In genomic region chr15:27121672-27122071, GRCh38 we compare ENCODE assay signal across 38 cellular contexts.
"Had no signal": no experiment of that assay in that cellular context is flagged by ENCODE, and none has a peak within 500 bp of the region (broad histone marks: within the 10 kb centered on the region; RNA-seq: fewer than 3 reads in every experiment).

No MANE protein-coding gene starts in this region.

- H3K36me3 Mint-ChIP-seq: activated naive CD4-positive, alpha-beta T cell treated with anti-CD3 and anti-CD28 coated beads, Interleukin-2, amount 10 ng/mL, durations not matched to agents 7 days and 5 days; activated naive CD4-positive, alpha-beta T cell treated with anti-CD3 and anti-CD28 coated beads, Interleukin-2, amount 50 U/mL, for 24 hours; activated naive CD8-positive, alpha-beta T cell; activated naive CD8-positive, alpha-beta T cell treated with anti-CD3 and anti-CD28 coated beads for 36 hours; activated naive CD8-positive, alpha-beta T cell treated with anti-CD3 and anti-CD28 coated beads, Interleukin-2, amount 10 ng/mL, durations not matched to agents 7 days and 5 days; brain had no signal

- H3K4me3 ChIP-seq: adrenal gland, ascending aorta, body of pancreas, breast epithelium, cardiac muscle cell had no signal

- H3K4me3 Mint-ChIP-seq: activated naive CD4-positive, alpha-beta T cell treated with anti-CD3 and anti-CD28 coated beads, Interleukin-2, amount 10 ng/mL, durations not matched to agents 7 days and 5 days; activated naive CD4-positive, alpha-beta T cell treated with anti-CD3 and anti-CD28 coated beads, Interleukin-2, amount 50 U/mL, for 24 hours; activated naive CD8-positive, alpha-beta T cell; activated naive CD8-positive, alpha-beta T cell treated with anti-CD3 and anti-CD28 coated beads for 36 hours; activated naive CD8-positive, alpha-beta T cell treated with anti-CD3 and anti-CD28 coated beads, Interleukin-2, amount 10 ng/mL, durations not matched to agents 7 days and 5 days; activated naive CD8-positive, alpha-beta T cell treated with anti-CD3 and anti-CD28 coated beads, Interleukin-2, amount 50 U/mL, for 24 hours; activated T-cell treated with anti-CD3 and anti-CD28 coated beads, Interleukin-2, amount 50 U/mL, for 24 hours; activated T-cell treated with anti-CD3 and anti-CD28 coated beads, Interleukin-2, amount 50 U/mL, for 4 hours; activated T-cell treated with anti-CD3 and anti-CD28 coated beads, Interleukin-2, amount 50 U/mL, for 72 hours; activated T-helper 1 cell treated with anti-CD3 and anti-CD28 coated beads, Interleukin-12 subunit alpha, Interleukin-12 subunit beta, Interleukin-2, Interleukin-4 antibody, amounts not matched to agents 30 ng/mL and 10 ng/mL and 1 ng/mL, durations not matched to agents 14 hours and 24 hours and 36 hours; activated T-helper 17 cell treated with anti-CD3 and anti-CD28 coated beads, Interleukin-2, amount 50 U/mL, for 72 hours; brain; central memory CD8-positive, alpha-beta T cell had no signal

- H3K9me3 ChIP-seq: adrenal gland, ascending aorta, body of pancreas, breast epithelium had no signal

- DNase-seq: activated effector memory CD4-positive, alpha-beta T cell treated with anti-CD3 and anti-CD28 coated beads, Interleukin-2, amount 50 U/mL, for 16 hours; activated effector memory CD4-positive, alpha-beta T cell treated with Interleukin-2 at 50 U/mL for 16 hours; activated gamma-delta T cell; activated gamma-delta T cell treated with Interleukin-2 at 50 U/mL for 16 hours; activated naive CD4-positive, alpha-beta T cell; activated naive CD4-positive, alpha-beta T cell treated with anti-CD3 and anti-CD28 coated beads, Interleukin-2, amount 10 ng/mL, durations not matched to agents 7 days and 5 days; activated naive CD4-positive, alpha-beta T cell treated with anti-CD3 and anti-CD28 coated beads, Interleukin-2, amount 50 U/mL, for 16 hours; activated naive CD4-positive, alpha-beta T cell treated with Interleukin-2 at 50 U/mL for 16 hours; activated naive CD8-positive, alpha-beta T cell treated with anti-CD3 and anti-CD28 coated beads for 36 hours; activated naive CD8-positive, alpha-beta T cell treated with anti-CD3 and anti-CD28 coated beads, Interleukin-2, amount 10 ng/mL, durations not matched to agents 7 days and 5 days; activated naive CD8-positive, alpha-beta T cell treated with anti-CD3 and anti-CD28 coated beads, Interleukin-2, amount 50 U/mL, for 24 hours; activated T-cell treated with anti-CD3 and anti-CD28 coated beads for 4 hours; activated T-cell treated with anti-CD3 and anti-CD28 coated beads, Interleukin-2, amount 50 U/mL, for 1 hour; activated T-cell treated with anti-CD3 and anti-CD28 coated beads, Interleukin-2, amount 50 U/mL, for 24 hours; activated T-cell treated with anti-CD3 and anti-CD28 coated beads, Interleukin-2, amount 50 U/mL, for 4 hours; activated T-cell treated with anti-CD3 and anti-CD28 coated beads, Interleukin-2, amount 50 U/mL, for 48 hours; activated T-cell treated with anti-CD3 and anti-CD28 coated beads, Interleukin-2, amount 50 U/mL, for 72 hours; adrenal gland; amniotic stem cell; amygdala; anterior cingulate cortex; aorta; body of pancreas; brain microvascular endothelial cell; caudate nucleus; central memory CD4-positive, alpha-beta T cell; cerebellar nuclear complex had no signal

- H3K27ac Mint-ChIP-seq: activated naive CD4-positive, alpha-beta T cell treated with anti-CD3 and anti-CD28 coated beads, Interleukin-2, amount 10 ng/mL, durations not matched to agents 7 days and 5 days; activated naive CD4-positive, alpha-beta T cell treated with anti-CD3 and anti-CD28 coated beads, Interleukin-2, amount 50 U/mL, for 24 hours; activated naive CD4-positive, alpha-beta T cell treated with anti-CD3 and anti-CD28 coated beads, Interleukin-2, amount 50 U/mL, for 72 hours; activated naive CD8-positive, alpha-beta T cell; activated naive CD8-positive, alpha-beta T cell treated with anti-CD3 and anti-CD28 coated beads for 36 hours; activated naive CD8-positive, alpha-beta T cell treated with anti-CD3 and anti-CD28 coated beads, Interleukin-2, amount 10 ng/mL, durations not matched to agents 7 days and 5 days; activated naive CD8-positive, alpha-beta T cell treated with anti-CD3 and anti-CD28 coated beads, Interleukin-2, amount 50 U/mL, for 24 hours; activated T-cell treated with anti-CD3 and anti-CD28 coated beads, Interleukin-2, amount 50 U/mL, for 24 hours; activated T-cell treated with anti-CD3 and anti-CD28 coated beads, Interleukin-2, amount 50 U/mL, for 72 hours; activated T-helper 1 cell treated with anti-CD3 and anti-CD28 coated beads, Interleukin-12 subunit alpha, Interleukin-12 subunit beta, Interleukin-2, Interleukin-4 antibody, amounts not matched to agents 30 ng/mL and 10 ng/mL and 1 ng/mL, durations not matched to agents 14 hours and 24 hours and 36 hours; activated T-helper 17 cell treated with anti-CD3 and anti-CD28 coated beads, Interleukin-2, amount 50 U/mL, for 72 hours; activated T-helper 2 cell treated with anti-CD3 and anti-CD28 coated beads, Interferon-gamma antibody, Interleukin-2, Interleukin-4, amounts not matched to agents 10 μg/mL and 5 μg/mL and 100 μg/mL, durations not matched to agents 14 hours and 24 hours and 36 hours; brain had no signal

- H3K36me3 ChIP-seq: adrenal gland, ascending aorta, brain microvascular endothelial cell, breast epithelium, cardiac muscle cell had no signal

- H3K27ac ChIP-seq: adrenal gland, ascending aorta, body of pancreas, brain microvascular endothelial cell, breast epithelium, cardiac muscle cell had no signal

- ATAC-seq: activated naive CD4-positive, alpha-beta T cell treated with anti-CD3 and anti-CD28 coated beads, Interleukin-2, amount 50 U/mL, for 72 hours; activated naive CD8-positive, alpha-beta T cell treated with anti-CD3 and anti-CD28 coated beads, Interleukin-2, amount 50 U/mL, for 24 hours; activated T-cell treated with anti-CD3 and anti-CD28 coated beads, Interleukin-2, amount 50 U/mL, for 4 hours; activated T-cell treated with anti-CD3 and anti-CD28 coated beads, Interleukin-2, amount 50 U/mL, for 72 hours; activated T-helper 17 cell treated with anti-CD3 and anti-CD28 coated beads, Interleukin-2, amount 50 U/mL, for 72 hours; body of pancreas had no signal

- H3K27me3 Mint-ChIP-seq: activated naive CD4-positive, alpha-beta T cell treated with anti-CD3 and anti-CD28 coated beads, Interleukin-2, amount 10 ng/mL, durations not matched to agents 7 days and 5 days; activated naive CD4-positive, alpha-beta T cell treated with anti-CD3 and anti-CD28 coated beads, Interleukin-2, amount 50 U/mL, for 24 hours; activated naive CD8-positive, alpha-beta T cell; activated naive CD8-positive, alpha-beta T cell treated with anti-CD3 and anti-CD28 coated beads for 36 hours; activated naive CD8-positive, alpha-beta T cell treated with anti-CD3 and anti-CD28 coated beads, Interleukin-2, amount 10 ng/mL, durations not matched to agents 7 days and 5 days; activated naive CD8-positive, alpha-beta T cell treated with anti-CD3 and anti-CD28 coated beads, Interleukin-2, amount 50 U/mL, for 24 hours; activated T-cell treated with anti-CD3 and anti-CD28 coated beads, Interleukin-2, amount 50 U/mL, for 24 hours; activated T-helper 17 cell treated with anti-CD3 and anti-CD28 coated beads, Interleukin-2, amount 50 U/mL, for 72 hours; brain; central memory CD8-positive, alpha-beta T cell had no signal

- H3K27me3 ChIP-seq: adrenal gland, ascending aorta, body of pancreas, brain microvascular endothelial cell, breast epithelium, cardiac muscle cell had no signal

- H3K4me1 ChIP-seq: adrenal gland, ascending aorta, body of pancreas, breast epithelium had no signal

- H3K4me1 Mint-ChIP-seq: activated naive CD4-positive, alpha-beta T cell treated with anti-CD3 and anti-CD28 coated beads, Interleukin-2, amount 10 ng/mL, durations not matched to agents 7 days and 5 days; activated naive CD4-positive, alpha-beta T cell treated with anti-CD3 and anti-CD28 coated beads, Interleukin-2, amount 50 U/mL, for 24 hours; activated naive CD8-positive, alpha-beta T cell treated with anti-CD3 and anti-CD28 coated beads for 36 hours; activated naive CD8-positive, alpha-beta T cell treated with anti-CD3 and anti-CD28 coated beads, Interleukin-2, amount 10 ng/mL, durations not matched to agents 7 days and 5 days; activated naive CD8-positive, alpha-beta T cell treated with anti-CD3 and anti-CD28 coated beads, Interleukin-2, amount 50 U/mL, for 24 hours; activated T-helper 17 cell treated with anti-CD3 and anti-CD28 coated beads, Interleukin-2, amount 50 U/mL, for 72 hours; brain; central memory CD8-positive, alpha-beta T cell had no signal
